26 cellular contexts compared by ENCODE assay signal in genomic region chr3:48788544-48789162, GRCh38. TPM values are rescaled to one million over a fixed set of nuclear protein-coding genes. Genes with fewer than 3 reads are reported as not detected.
DNase-seq lines count a peak whose midpoint lies in the region; ATAC-seq, FAIRE-seq and TF ChIP-seq lines count a peak whose summit lies in the region.
"Had no signal": no experiment of that assay in that cellular context is flagged by ENCODE, and none has a peak within 500 bp of the region (broad histone marks: within the 10 kb centered on the region; RNA-seq: fewer than 3 reads in every experiment).

No MANE protein-coding gene starts in this region.

- H3K9me3 Mint-ChIP-seq in activated CD4-positive, alpha-beta T cell treated with anti-CD3 and anti-CD28 coated beads for 36 hours (ENCODE audit: low read depth): no peaks in the 10 kb centered on the region
- H3K9me3 Mint-ChIP-seq in activated CD8-positive, alpha-beta T cell treated with anti-CD3 and anti-CD28 coated beads for 36 hours: no peaks in the 10 kb centered on the region
- no peaks in the 10 kb centered on the region for H3K9me3 Mint-ChIP-seq in osteocyte (ENCODE audit: unreplicated experiment)
- H3K9me3 Mint-ChIP-seq: GM23338, type B pancreatic cell had no signal

- no peaks in the 10 kb centered on the region for H4K20me1 ChIP-seq in endothelial cell of umbilical vein (replicated peaks; ENCODE audit: control insufficient read depth, extremely low read depth, insufficient read depth, low read length)

- TF ChIP-seq CTCF in activated CD8-positive, alpha-beta T cell treated with anti-CD3 and anti-CD28 coated beads for 36 hours (IDR thresholded peaks at IDR 0.05): no peak
- TF ChIP-seq CTCF in endothelial cell of umbilical vein (IDR thresholded peaks at IDR 0.05; ENCODE audit: extremely low read depth in 1 of 2, insufficient read depth in 1 of 2, low read depth in 1 of 2, low read length in 2 of 2) (no peak), osteocyte (IDR thresholded peaks at IDR 0.05) (no peak)

- peaks cover 13% of the 10 kb centered on the region for H3K36me3 Mint-ChIP-seq in activated CD4-positive, alpha-beta T cell treated with anti-CD3 and anti-CD28 coated beads for 36 hours (ENCODE audit: low read depth)
- peaks cover 14% of the 10 kb centered on the region for H3K36me3 Mint-ChIP-seq in activated CD8-positive, alpha-beta T cell treated with anti-CD3 and anti-CD28 coated beads for 36 hours (ENCODE audit: low read depth)
- peaks cover 16% of the 10 kb centered on the region for H3K36me3 Mint-ChIP-seq in osteocyte (ENCODE audit: unreplicated experiment)

- H3K9me3 ChIP-seq in endothelial cell of umbilical vein (replicated peaks; ENCODE audit: control insufficient read depth, insufficient read depth, low read length) (no peaks in the 10 kb centered on the region), MG63 (no peaks in the 10 kb centered on the region)
- H3K9me3 ChIP-seq: colonic mucosa, esophagus squamous epithelium had no signal

- TF ChIP-seq POLR2A in endothelial cell of umbilical vein (IDR thresholded peaks at IDR 0.05; ENCODE audit: low read depth, low read length): no peak

- peak overlapping the region; percentile 33 for H3K27ac Mint-ChIP-seq in activated CD4-positive, alpha-beta T cell treated with anti-CD3 and anti-CD28 coated beads for 36 hours
- H3K27ac Mint-ChIP-seq in activated CD8-positive, alpha-beta T cell treated with anti-CD3 and anti-CD28 coated beads for 36 hours: peak overlapping the region; percentile 62
- no peak overlapping the region for H3K27ac Mint-ChIP-seq in osteocyte (ENCODE audit: unreplicated experiment)
- H3K27ac Mint-ChIP-seq: GM23338, type B pancreatic cell had no signal

- CTCF ChIA-PET in activated CD4-positive, alpha-beta T cell treated with anti-CD3 and anti-CD28 coated beads for 36 hours (lab: Charles Lee): interaction anchor here (1.6 kb wide), 1 partner anchor 49 kb away, joined by 3 read pairs; no protein-coding TSS in a partner anchor
- CTCF ChIA-PET in activated CD8-positive, alpha-beta T cell treated with anti-CD3 and anti-CD28 coated beads for 36 hours (lab: Charles Lee): no interaction called here
- CTCF ChIA-PET in endothelial cell of umbilical vein (lab: Charles Lee): interaction anchor here (2.1 kb wide), 1 partner anchor 11 kb away, joined by 4 read pairs; no protein-coding TSS in a partner anchor

- no peak for FAIRE-seq in endothelial cell of umbilical vein (lab: Jason Lieb, UNC)
- FAIRE-seq: frontal cortex, small intestine had no signal

- H3K9ac ChIP-seq in endothelial cell of umbilical vein (replicated peaks; ENCODE audit: extremely low read depth, insufficient read depth, low read length): no peak overlapping the region

- no peak overlapping the region for H3K4me3 ChIP-seq in endothelial cell of umbilical vein (replicated peaks in 1 of 3; ENCODE audit: insufficient read depth in 1 of 3, low read depth in 1 of 3, low read length in 3 of 3)
- H3K4me3 ChIP-seq in MG63: no peak overlapping the region
- H3K4me3 ChIP-seq: colonic mucosa, esophagus squamous epithelium, GM23338, hepatocyte had no signal

- no peaks in the 10 kb centered on the region for H3K27me3 ChIP-seq in endothelial cell of umbilical vein (ENCODE audit: control insufficient read depth in 2 of 2, insufficient read depth in 2 of 2, low read length in 2 of 2)
- H3K27me3 ChIP-seq in MG63: no peaks in the 10 kb centered on the region
- H3K27me3 ChIP-seq: brain microvascular endothelial cell, colonic mucosa, esophagus squamous epithelium, hepatocyte had no signal

- H3K9me1 ChIP-seq in endothelial cell of umbilical vein (replicated peaks; ENCODE audit: control insufficient read depth, extremely low read depth, insufficient read depth, low read length): no peaks in the 10 kb centered on the region

- no peak overlapping the region for H3K27ac ChIP-seq in endothelial cell of umbilical vein (ENCODE audit: insufficient read depth, low read depth, low read length)
- H3K27ac ChIP-seq: 22Rv1, brain microvascular endothelial cell, colonic mucosa, esophagus squamous epithelium, hepatocyte, WERI-Rb-1 had no signal

- dilution Hi-C loops in endothelial cell of umbilical vein (cut with MboI; ENCODE audit: extremely low pct_ligation_motif_present, low sequenced_read_pairs): no loop called here

- no peak for DNase-seq in activated CD4-positive, alpha-beta T cell treated with anti-CD3 and anti-CD28 coated beads for 36 hours
- DNase-seq in activated CD4-positive, alpha-beta T cell treated with anti-CD3 and anti-CD28 coated beads for 1 hour: no peak
- peak; percentile 11 for DNase-seq in EH (ENCODE audit: low read depth)
- DNase-seq in activated CD8-positive, alpha-beta T cell treated with anti-CD3 and anti-CD28 coated beads for 36 hours: no peak
- DNase-seq in endothelial cell of umbilical vein (ENCODE audit: low read depth, low spot score): no peak
- DNase-seq in activated gamma-delta T cell treated with Interleukin-2 at 50 U/mL for 16 hours: no peak
- no peak for DNase-seq in MG63
- DNase-seq in osteocyte (ENCODE audit: extremely low spot score, unreplicated experiment): no peak
- DNase-seq: brain microvascular endothelial cell; colonic mucosa; esophagus squamous epithelium; mesenchymal stem cell; NCI-H1105; NCI-H2029; NCI-H774; occipital lobe; RPMI8226; small intestine; stimulated activated CD4-positive, alpha-beta T cell treated with anti-CD3 and anti-CD28 coated beads, Interleukin-1b, Interleukin-23, amount 100 ng/mL, for 48 hours; WERI-Rb-1 had no signal

- peak; percentile 23 for ATAC-seq in activated CD4-positive, alpha-beta T cell treated with anti-CD3 and anti-CD28 coated beads for 36 hours
- ATAC-seq in activated CD8-positive, alpha-beta T cell treated with anti-CD3 and anti-CD28 coated beads for 36 hours: no peak
- ATAC-seq: GM23338, left lobe of liver had no signal

- H3K36me3 ChIP-seq in endothelial cell of umbilical vein (ENCODE audit: control insufficient read depth in 2 of 2, extremely low read depth in 1 of 2, insufficient read depth in 2 of 2, low read length in 2 of 2) (no peaks in the 10 kb centered on the region), MG63 (no peaks in the 10 kb centered on the region; the same call in 1 of the 2 replicates)
- H3K36me3 ChIP-seq: colonic mucosa had no signal

- H3K4me3 Mint-ChIP-seq in activated CD4-positive, alpha-beta T cell treated with anti-CD3 and anti-CD28 coated beads for 36 hours: no peak overlapping the region
- no peak overlapping the region for H3K4me3 Mint-ChIP-seq in activated CD8-positive, alpha-beta T cell treated with anti-CD3 and anti-CD28 coated beads for 36 hours
- H3K4me3 Mint-ChIP-seq in osteocyte (ENCODE audit: unreplicated experiment): no peak overlapping the region
- H3K4me3 Mint-ChIP-seq: GM23338, type B pancreatic cell had no signal

- intact Hi-C loops in activated CD4-positive, alpha-beta T cell treated with anti-CD3 and anti-CD28 coated beads for 36 hours (cut with DNase I, micrococcal nuclease): no loop called here
- intact Hi-C loops in activated CD8-positive, alpha-beta T cell treated with anti-CD3 and anti-CD28 coated beads for 36 hours (cut with micrococcal nuclease): no loop called here
- intact Hi-C loops in endothelial cell of umbilical vein (cut with micrococcal nuclease): no loop called here

- H3K4me1 Mint-ChIP-seq in activated CD4-positive, alpha-beta T cell treated with anti-CD3 and anti-CD28 coated beads for 36 hours: peaks cover 16% of the 10 kb centered on the region
- H3K4me1 Mint-ChIP-seq in activated CD8-positive, alpha-beta T cell treated with anti-CD3 and anti-CD28 coated beads for 36 hours (ENCODE audit: low read depth): peaks cover 15% of the 10 kb centered on the region
- peaks cover 11% of the 10 kb centered on the region for H3K4me1 Mint-ChIP-seq in osteocyte (ENCODE audit: unreplicated experiment)
- H3K4me1 Mint-ChIP-seq: GM23338 had no signal

- H2AFZ ChIP-seq in endothelial cell of umbilical vein (ENCODE audit: low read depth, low read length): no peak overlapping the region
- H2AFZ ChIP-seq: GM23338, hepatocyte had no signal

- H3K4me2 ChIP-seq in endothelial cell of umbilical vein (ENCODE audit: insufficient read depth, low read length): no peak overlapping the region
- H3K4me2 ChIP-seq: GM23338, hepatocyte had no signal

- no TSS peak for BruUV-seq in endothelial cell of umbilical vein (replicated peaks; lab: Mats Ljungman, UMichigan)

- H3K79me2 ChIP-seq in endothelial cell of umbilical vein (ENCODE audit: control insufficient read depth, insufficient read depth, low read length): no peaks in the 10 kb centered on the region
- H3K79me2 ChIP-seq: hepatocyte had no signal

- H3K27me3 Mint-ChIP-seq in activated CD4-positive, alpha-beta T cell treated with anti-CD3 and anti-CD28 coated beads for 36 hours: no peaks in the 10 kb centered on the region
- no peaks in the 10 kb centered on the region for H3K27me3 Mint-ChIP-seq in activated CD8-positive, alpha-beta T cell treated with anti-CD3 and anti-CD28 coated beads for 36 hours
- no peaks in the 10 kb centered on the region for H3K27me3 Mint-ChIP-seq in osteocyte (ENCODE audit: unreplicated experiment)
- H3K27me3 Mint-ChIP-seq: type B pancreatic cell had no signal

- H3K4me1 ChIP-seq in endothelial cell of umbilical vein (ENCODE audit: control insufficient read depth, extremely low read depth, insufficient read depth, low read length): no peaks in the 10 kb centered on the region
- H3K4me1 ChIP-seq: colonic mucosa, esophagus squamous epithelium had no signal

- POLR2A ChIA-PET in activated CD4-positive, alpha-beta T cell treated with anti-CD3 and anti-CD28 coated beads for 36 hours (lab: Charles Lee): no interaction called here
- POLR2A ChIA-PET in activated CD8-positive, alpha-beta T cell treated with anti-CD3 and anti-CD28 coated beads for 36 hours (lab: Charles Lee): no interaction called here
- POLR2A ChIA-PET in endothelial cell of umbilical vein (lab: Charles Lee): no interaction called here

TF ChIP-seq in endothelial cell of umbilical vein, 7 proteins besides CTCF, POLR2A, EP300 and RAD21 (continues in another document):
- TF ChIP-seq POLR2AphosphoS5 (IDR thresholded peaks at IDR 0.05; ENCODE audit: insufficient read depth, low read depth, low read length) (no peak), JUN (IDR thresholded peaks at IDR 0.05; ENCODE audit: borderline replicate concordance, insufficient read depth, insufficient read length, low read depth) (no peak)

RNA-seq across cellular contexts. Expression of gene PRKAR2A, which starts 59.0 kb away (rescaled TPM):
- total RNA-seq in activated CD4-positive, alpha-beta T cell treated with anti-CD3 and anti-CD28 coated beads for 36 hours: 10 to 100 TPM; 28.7 to 35.2 TPM
- total RNA-seq in activated CD8-positive, alpha-beta T cell treated with anti-CD3 and anti-CD28 coated beads for 36 hours: 10 to 100 TPM; 31.0 to 32.1 TPM
- total RNA-seq in endothelial cell of umbilical vein (62.8 and 69.9 TPM in 2 replicates), osteocyte (61.6 and 61.8 TPM in 2 replicates)
- polyA plus RNA-seq in endothelial cell of umbilical vein: 8.6 and 10.5 TPM in 2 replicates
- 11.2 and 11.3 TPM in 2 replicates for polyA plus RNA-seq in endothelial cell of umbilical vein (2011; cell fraction: cytosol; rRNA removed)
- polyA plus RNA-seq in endothelial cell of umbilical vein (2011; cell fraction: nucleus; rRNA removed): 8.6 and 9.3 TPM in 2 replicates
- polyA plus RNA-seq in endothelial cell of umbilical vein (2012): 24.2 and 36.3 TPM in 2 replicates
- polyA minus RNA-seq in endothelial cell of umbilical vein: 31.1 and 32.1 TPM in 2 replicates
- 34.5 TPM for polyA minus RNA-seq in endothelial cell of umbilical vein (2011; cell fraction: cytosol; rRNA and poly(A)+ RNA removed)
- polyA minus RNA-seq in endothelial cell of umbilical vein (2011; cell fraction: nucleus; rRNA and poly(A)+ RNA removed): 6.6 and 10.3 TPM in 2 replicates
- total RNA-seq in MG63 (2014; rRNA removed; shearing (Covaris generic); ENCODE audit: low replicate concordance): 7.8 and 11.0 TPM in 2 replicates
